In the genomic region with DNA sequence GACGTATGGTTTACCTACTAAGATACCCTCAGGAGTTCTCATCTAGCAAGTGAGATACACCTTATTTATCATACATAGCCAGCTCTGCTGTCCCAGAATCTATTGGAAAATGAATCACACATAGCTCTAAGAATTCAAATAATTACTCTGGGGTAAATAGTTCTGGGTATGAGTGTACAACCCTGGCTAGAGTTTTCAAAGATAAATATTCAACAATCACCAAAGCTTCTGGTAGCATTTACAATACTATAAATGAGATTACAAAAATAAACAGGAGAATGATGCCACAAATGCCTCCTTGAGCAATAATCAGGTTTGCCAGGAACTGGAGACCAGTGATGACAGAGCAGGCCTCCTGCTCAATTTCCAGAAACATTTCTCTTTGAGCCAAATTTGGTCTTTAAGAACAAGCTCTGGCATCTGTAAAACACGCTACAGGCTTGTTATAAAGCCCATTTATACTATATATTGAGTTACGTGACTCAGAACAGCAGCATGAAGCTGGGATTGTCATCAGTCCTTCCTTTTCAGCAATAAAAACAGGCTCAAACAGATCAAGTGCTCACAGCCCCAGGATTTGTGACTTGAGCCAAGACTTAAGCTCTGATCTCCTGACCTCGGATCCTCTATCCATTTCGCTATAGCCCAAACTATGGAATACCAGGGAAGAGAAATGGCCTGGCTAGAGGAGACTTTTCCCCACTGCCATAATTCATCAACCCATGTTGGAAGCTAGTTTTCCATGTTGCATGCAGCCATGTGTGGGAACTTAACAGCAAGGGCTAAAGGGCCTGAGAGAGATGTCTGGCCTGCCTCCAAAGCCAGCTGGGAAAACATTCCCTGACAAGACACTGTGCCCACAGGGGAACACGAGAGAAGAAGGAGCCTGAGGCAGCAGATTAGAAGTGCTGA, we compare ENCODE assay signal across 2 cellular contexts.
TF ChIP-seq lines count a peak whose summit lies in the region.

No MANE protein-coding gene starts in this region.

TF ChIP-seq in K562, 482 proteins besides CTCF, POLR2A, EP300 and RAD21 (continues in another document):
- TF ChIP-seq CSDE1 (IDR thresholded peaks at IDR 0.05) (no peak), HMG20B (CRISPR knock-in tag; IDR thresholded peaks at IDR 0.05) (no peak), PHB2 (IDR thresholded peaks at IDR 0.05; ENCODE audit: low read depth) (no peak), ZNF699 (CRISPR knock-in tag; IDR thresholded peaks at IDR 0.05; ENCODE audit: insufficient replicate concordance) (no peak), POU5F1 (IDR thresholded peaks at IDR 0.05; ENCODE audit: borderline replicate concordance, low read depth, low read length, partially characterized antibody) (no peak), RBM14 (IDR thresholded peaks at IDR 0.05; ENCODE audit: borderline replicate concordance, insufficient read depth, low read depth, low read length) (no peak), FOXA1 (IDR thresholded peaks at IDR 0.05; ENCODE audit: borderline replicate concordance) (no peak), HDAC2 (IDR thresholded peaks at IDR 0.05) (no peak), CREM (IDR thresholded peaks at IDR 0.05; ENCODE audit: low read depth) (no peak), XRCC3 (IDR thresholded peaks at IDR 0.05) (no peak), ZFP1 (CRISPR knock-in tag; IDR thresholded peaks at IDR 0.05) (no peak), ZNF830 (CRISPR knock-in tag; IDR thresholded peaks at IDR 0.05) (no peak)
- TF ChIP-seq, protein P1, sequence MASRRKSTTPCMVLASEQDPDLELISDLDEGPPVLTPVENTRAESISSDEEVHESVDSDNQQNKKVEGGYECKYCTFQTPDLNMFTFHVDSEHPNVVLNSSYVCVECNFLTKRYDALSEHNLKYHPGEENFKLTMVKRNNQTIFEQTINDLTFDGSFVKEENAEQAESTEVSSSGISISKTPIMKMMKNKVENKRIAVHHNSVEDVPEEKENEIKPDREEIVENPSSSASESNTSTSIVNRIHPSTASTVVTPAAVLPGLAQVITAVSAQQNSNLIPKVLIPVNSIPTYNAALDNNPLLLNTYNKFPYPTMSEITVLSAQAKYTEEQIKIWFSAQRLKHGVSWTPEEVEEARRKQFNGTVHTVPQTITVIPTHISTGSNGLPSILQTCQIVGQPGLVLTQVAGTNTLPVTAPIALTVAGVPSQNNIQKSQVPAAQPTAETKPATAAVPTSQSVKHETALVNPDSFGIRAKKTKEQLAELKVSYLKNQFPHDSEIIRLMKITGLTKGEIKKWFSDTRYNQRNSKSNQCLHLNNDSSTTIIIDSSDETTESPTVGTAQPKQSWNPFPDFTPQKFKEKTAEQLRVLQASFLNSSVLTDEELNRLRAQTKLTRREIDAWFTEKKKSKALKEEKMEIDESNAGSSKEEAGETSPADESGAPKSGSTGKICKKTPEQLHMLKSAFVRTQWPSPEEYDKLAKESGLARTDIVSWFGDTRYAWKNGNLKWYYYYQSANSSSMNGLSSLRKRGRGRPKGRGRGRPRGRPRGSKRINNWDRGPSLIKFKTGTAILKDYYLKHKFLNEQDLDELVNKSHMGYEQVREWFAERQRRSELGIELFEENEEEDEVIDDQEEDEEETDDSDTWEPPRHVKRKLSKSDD (conservative IDR thresholded peaks at IDR 0.05; ENCODE audit: low read length): no peak
- TF ChIP-seq, protein P2, sequence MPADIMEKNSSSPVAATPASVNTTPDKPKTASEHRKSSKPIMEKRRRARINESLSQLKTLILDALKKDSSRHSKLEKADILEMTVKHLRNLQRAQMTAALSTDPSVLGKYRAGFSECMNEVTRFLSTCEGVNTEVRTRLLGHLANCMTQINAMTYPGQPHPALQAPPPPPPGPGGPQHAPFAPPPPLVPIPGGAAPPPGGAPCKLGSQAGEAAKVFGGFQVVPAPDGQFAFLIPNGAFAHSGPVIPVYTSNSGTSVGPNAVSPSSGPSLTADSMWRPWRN (IDR thresholded peaks at IDR 0.05; ENCODE audit: low read depth): no peak
- TF ChIP-seq, protein P3, sequence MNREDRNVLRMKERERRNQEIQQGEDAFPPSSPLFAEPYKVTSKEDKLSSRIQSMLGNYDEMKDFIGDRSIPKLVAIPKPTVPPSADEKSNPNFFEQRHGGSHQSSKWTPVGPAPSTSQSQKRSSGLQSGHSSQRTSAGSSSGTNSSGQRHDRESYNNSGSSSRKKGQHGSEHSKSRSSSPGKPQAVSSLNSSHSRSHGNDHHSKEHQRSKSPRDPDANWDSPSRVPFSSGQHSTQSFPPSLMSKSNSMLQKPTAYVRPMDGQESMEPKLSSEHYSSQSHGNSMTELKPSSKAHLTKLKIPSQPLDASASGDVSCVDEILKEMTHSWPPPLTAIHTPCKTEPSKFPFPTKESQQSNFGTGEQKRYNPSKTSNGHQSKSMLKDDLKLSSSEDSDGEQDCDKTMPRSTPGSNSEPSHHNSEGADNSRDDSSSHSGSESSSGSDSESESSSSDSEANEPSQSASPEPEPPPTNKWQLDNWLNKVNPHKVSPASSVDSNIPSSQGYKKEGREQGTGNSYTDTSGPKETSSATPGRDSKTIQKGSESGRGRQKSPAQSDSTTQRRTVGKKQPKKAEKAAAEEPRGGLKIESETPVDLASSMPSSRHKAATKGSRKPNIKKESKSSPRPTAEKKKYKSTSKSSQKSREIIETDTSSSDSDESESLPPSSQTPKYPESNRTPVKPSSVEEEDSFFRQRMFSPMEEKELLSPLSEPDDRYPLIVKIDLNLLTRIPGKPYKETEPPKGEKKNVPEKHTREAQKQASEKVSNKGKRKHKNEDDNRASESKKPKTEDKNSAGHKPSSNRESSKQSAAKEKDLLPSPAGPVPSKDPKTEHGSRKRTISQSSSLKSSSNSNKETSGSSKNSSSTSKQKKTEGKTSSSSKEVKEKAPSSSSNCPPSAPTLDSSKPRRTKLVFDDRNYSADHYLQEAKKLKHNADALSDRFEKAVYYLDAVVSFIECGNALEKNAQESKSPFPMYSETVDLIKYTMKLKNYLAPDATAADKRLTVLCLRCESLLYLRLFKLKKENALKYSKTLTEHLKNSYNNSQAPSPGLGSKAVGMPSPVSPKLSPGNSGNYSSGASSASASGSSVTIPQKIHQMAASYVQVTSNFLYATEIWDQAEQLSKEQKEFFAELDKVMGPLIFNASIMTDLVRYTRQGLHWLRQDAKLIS (CRISPR knock-in tag; IDR thresholded peaks at IDR 0.05): no peak
- TF ChIP-seq, protein P4, sequence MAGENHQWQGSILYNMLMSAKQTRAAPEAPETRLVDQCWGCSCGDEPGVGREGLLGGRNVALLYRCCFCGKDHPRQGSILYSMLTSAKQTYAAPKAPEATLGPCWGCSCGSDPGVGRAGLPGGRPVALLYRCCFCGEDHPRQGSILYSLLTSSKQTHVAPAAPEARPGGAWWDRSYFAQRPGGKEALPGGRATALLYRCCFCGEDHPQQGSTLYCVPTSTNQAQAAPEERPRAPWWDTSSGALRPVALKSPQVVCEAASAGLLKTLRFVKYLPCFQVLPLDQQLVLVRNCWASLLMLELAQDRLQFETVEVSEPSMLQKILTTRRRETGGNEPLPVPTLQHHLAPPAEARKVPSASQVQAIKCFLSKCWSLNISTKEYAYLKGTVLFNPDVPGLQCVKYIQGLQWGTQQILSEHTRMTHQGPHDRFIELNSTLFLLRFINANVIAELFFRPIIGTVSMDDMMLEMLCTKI (IDR thresholded peaks at IDR 0.05; ENCODE audit: partially characterized antibody): no peak
- TF ChIP-seq, protein P5, sequence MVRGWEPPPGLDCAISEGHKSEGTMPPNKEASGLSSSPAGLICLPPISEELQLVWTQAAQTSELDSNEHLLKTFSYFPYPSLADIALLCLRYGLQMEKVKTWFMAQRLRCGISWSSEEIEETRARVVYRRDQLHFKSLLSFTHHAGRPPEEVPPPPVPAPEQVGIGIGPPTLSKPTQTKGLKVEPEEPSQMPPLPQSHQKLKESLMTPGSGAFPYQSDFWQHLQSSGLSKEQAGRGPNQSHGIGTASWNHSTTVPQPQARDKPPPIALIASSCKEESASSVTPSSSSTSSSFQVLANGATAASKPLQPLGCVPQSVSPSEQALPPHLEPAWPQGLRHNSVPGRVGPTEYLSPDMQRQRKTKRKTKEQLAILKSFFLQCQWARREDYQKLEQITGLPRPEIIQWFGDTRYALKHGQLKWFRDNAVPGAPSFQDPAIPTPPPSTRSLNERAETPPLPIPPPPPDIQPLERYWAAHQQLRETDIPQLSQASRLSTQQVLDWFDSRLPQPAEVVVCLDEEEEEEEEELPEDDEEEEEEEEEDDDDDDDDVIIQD (CRISPR knock-in tag; IDR thresholded peaks at IDR 0.05): no peak

TF ChIP-seq in GM12891, 5 proteins besides CTCF, POLR2A, EP300 and RAD21:
- TF ChIP-seq TAF1 (IDR thresholded peaks at IDR 0.05; ENCODE audit: low read depth, low read length) (no peak), PAX5 (IDR thresholded peaks at IDR 0.05; ENCODE audit: insufficient read depth, low read length, severe bottlenecking) (no peak), SPI1 (IDR thresholded peaks at IDR 0.05; ENCODE audit: low read depth, low read length) (no peak), POLR2AphosphoS5 (IDR thresholded peaks at IDR 0.05; ENCODE audit: low read depth, low read length) (no peak), POU2F2 (IDR thresholded peaks at IDR 0.05; ENCODE audit: low read depth, low read length) (no peak)
